15 cellular contexts compared by ENCODE assay signal in the genomic region with DNA sequence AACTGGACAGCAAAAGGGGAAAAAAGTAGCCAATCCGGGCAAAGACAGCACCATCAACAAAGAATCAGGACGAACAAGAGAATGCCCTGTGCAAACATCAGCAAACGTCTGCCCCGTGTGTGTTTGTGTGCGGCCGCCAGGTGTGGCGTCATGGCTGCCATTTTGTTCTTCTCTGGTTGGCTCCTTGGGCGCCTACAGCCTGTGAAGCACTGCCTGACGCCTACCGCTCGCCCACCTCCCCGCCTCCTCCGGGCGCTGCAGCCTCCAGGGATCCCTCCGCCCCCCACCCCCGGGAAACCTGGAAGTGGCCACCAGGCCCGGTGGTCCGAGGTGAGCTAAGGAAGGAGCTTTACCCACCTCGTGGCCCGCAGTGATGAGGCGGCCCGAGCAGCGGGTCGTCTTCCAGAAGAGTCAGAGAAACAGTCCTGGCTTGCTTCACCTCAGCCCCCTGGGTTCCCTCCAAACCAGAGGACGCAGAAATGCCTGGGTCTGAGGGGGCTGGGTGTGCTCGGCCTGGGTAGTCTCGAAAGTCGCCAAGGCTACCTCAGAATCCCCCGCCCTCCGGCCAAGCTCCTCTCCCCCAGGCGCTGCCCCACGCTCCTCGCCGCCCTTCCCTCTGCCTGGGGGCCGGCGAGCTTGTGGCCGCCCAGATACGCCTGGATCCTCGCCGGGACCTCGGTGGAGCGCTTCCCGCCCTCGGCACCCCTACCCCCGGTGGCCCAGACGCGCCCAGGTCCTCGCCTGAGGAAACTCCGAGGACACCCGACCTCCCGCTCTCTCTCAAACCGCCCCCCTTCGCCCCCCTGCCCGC.
DNase-seq lines count a peak whose midpoint lies in the region; TF ChIP-seq lines count a peak whose summit lies in the region.
"Had no signal": no experiment of that assay in that cellular context is flagged by ENCODE, and none has a peak within 500 bp of the region (broad histone marks: within the 10 kb centered on the region; RNA-seq: fewer than 3 reads in every experiment).

No MANE protein-coding gene starts in this region.

- no peak overlapping the region for H3K23ac ChIP-seq in H9 (ENCODE audit: insufficient read length, low read depth, low read length)

- no peaks in the 10 kb centered on the region; a peak in 1 of 5 replicates for H3K9me3 Mint-ChIP-seq in H9
- no peaks in the 10 kb centered on the region for H3K9me3 Mint-ChIP-seq in dendritic cell treated with granulocyte-macrophage colony-stimulating factor and Interleukin-4, amounts not matched to agents 40 ng/mL and 50 ng/mL, for 4 days
- H3K9me3 Mint-ChIP-seq: CD4-positive, alpha-beta T cell had no signal

- H4K91ac ChIP-seq in H9 (ENCODE audit: insufficient read length, low read depth, low read length), result peak overlapping the region; percentile 44

- intact Hi-C loops in dendritic cell treated with granulocyte-macrophage colony-stimulating factor and Interleukin-4, amounts not matched to agents 40 ng/mL and 50 ng/mL, for 4 days (cut with micrococcal nuclease), result loop anchor here (5.0 kb wide), 1 partner anchor 357 kb away; no protein-coding TSS in a partner anchor

- H3K18ac ChIP-seq in H9 (ENCODE audit: insufficient read length, low read depth, low read length), result no peak overlapping the region

- no peak overlapping the region for H3T11ph ChIP-seq in H9 (ENCODE audit: low read length)

- H3K27ac ChIP-seq in BLaER1 treated with 17β-estradiol and CSF1 and Interleukin-3, amounts not matched to agents 10 nM and 100 nM, result peak overlapping the region in 6 of 11 experiments; percentile 30 to 97 (median 84); a peak in 11 of 22 replicates
- no peak overlapping the region for H3K27ac ChIP-seq in H9 (ENCODE audit: insufficient read length, low read depth, low read length)
- H3K27ac ChIP-seq in osteoblast (ENCODE audit: low read depth, low read length), result peak overlapping the region; percentile 93
- H3K27ac ChIP-seq: SK-N-MC had no signal

- H3K9me3 ChIP-seq in BLaER1 treated with 17β-estradiol and CSF1 and Interleukin-3, amounts not matched to agents 10 nM and 100 nM (replicated peaks in 1 of 11), result peaks cover 0 to 22% (median 14%) of the 10 kb centered on the region in 11 experiments; a peak in 16 of 22 replicates
- no peaks in the 10 kb centered on the region for H3K9me3 ChIP-seq in H9 (ENCODE audit: control insufficient read depth, low read depth, low read length)
- H3K9me3 ChIP-seq in osteoblast (ENCODE audit: low read depth, low read length), result no peaks in the 10 kb centered on the region

- H3K36me3 ChIP-seq in BLaER1 treated with 17β-estradiol and CSF1 and Interleukin-3, amounts not matched to agents 10 nM and 100 nM, result no peaks in the 10 kb centered on the region
- H3K36me3 ChIP-seq in osteoblast (ENCODE audit: insufficient read depth, low read length), result no peaks in the 10 kb centered on the region

- H3K36me3 Mint-ChIP-seq in H9 (ENCODE audit: insufficient read depth in 1 of 3, low read depth in 3 of 3), result no peaks in the 10 kb centered on the region; a peak in 2 of 7 replicates
- H3K36me3 Mint-ChIP-seq in dendritic cell treated with granulocyte-macrophage colony-stimulating factor and Interleukin-4, amounts not matched to agents 40 ng/mL and 50 ng/mL, for 4 days (ENCODE audit: low read depth), result peaks cover 14% of the 10 kb centered on the region

- H3K23me2 ChIP-seq in H9 (ENCODE audit: insufficient read length, low read depth, low read length, poor library complexity, severe bottlenecking), result no peaks in the 10 kb centered on the region

- no peak overlapping the region for H2BK20ac ChIP-seq in H9 (ENCODE audit: low read depth, low read length, poor library complexity, severe bottlenecking)

- no peak overlapping the region for H3K56ac ChIP-seq in H9 (ENCODE audit: insufficient read length, low read depth, low read length)

- no peak overlapping the region for H3K4me3 Mint-ChIP-seq in H9
- H3K4me3 Mint-ChIP-seq in dendritic cell treated with granulocyte-macrophage colony-stimulating factor and Interleukin-4, amounts not matched to agents 40 ng/mL and 50 ng/mL, for 4 days, result no peak overlapping the region
- H3K4me3 Mint-ChIP-seq: CD4-positive, alpha-beta T cell had no signal

- no peak overlapping the region; the same call in 1 of the 2 replicates for H3K14ac ChIP-seq in H9 (ENCODE audit: insufficient read depth, low read length)

- 0 out of 7 replicates have a peak overlapping the region, but pooled peaks of 1 of the 3 experiments have one; percentile 46 for H3K27ac Mint-ChIP-seq in H9
- peak overlapping the region; percentile 94 for H3K27ac Mint-ChIP-seq in dendritic cell treated with granulocyte-macrophage colony-stimulating factor and Interleukin-4, amounts not matched to agents 40 ng/mL and 50 ng/mL, for 4 days
- H3K27ac Mint-ChIP-seq: CD4-positive, alpha-beta T cell had no signal

- no peak overlapping the region for H2BK12ac ChIP-seq in H9 (ENCODE audit: insufficient read length, low read depth, low read length)

- peak overlapping the region in 4 of 11 experiments; percentile 76 to 93 (median 84); a peak in 8 of 22 replicates for H3K4me2 ChIP-seq in BLaER1 treated with 17β-estradiol and CSF1 and Interleukin-3, amounts not matched to agents 10 nM and 100 nM
- H3K4me2 ChIP-seq in H9 (ENCODE audit: insufficient read depth, insufficient read length, low read length), result no peak overlapping the region
- no peak overlapping the region for H3K4me2 ChIP-seq in osteoblast (ENCODE audit: insufficient read depth, low read length)

- H2BK5ac ChIP-seq in H9 (ENCODE audit: insufficient read length, low read length), result no peak overlapping the region

- H2BK120ac ChIP-seq in H9 (ENCODE audit: low read depth, low read length, poor library complexity, severe bottlenecking), result no peak overlapping the region

- no peaks in the 10 kb centered on the region for H3K79me1 ChIP-seq in H9 (ENCODE audit: insufficient read depth, low read depth, low read length, poor library complexity, severe bottlenecking)

- no peak overlapping the region for H4K5ac ChIP-seq in H9 (ENCODE audit: insufficient read length, low read depth, low read length)

- no peak overlapping the region for H3K4ac ChIP-seq in H9 (ENCODE audit: low read depth, low read length)

- DNase-seq in H9 (no peak), osteoblast (ENCODE audit: insufficient read length, low spot score, missing footprints) (no peak), NOMO-1 (lab: John Stamatoyannopoulos, UW; ENCODE audit: unreplicated experiment in 2 of 2) (no peak), D341Med (ENCODE audit: low spot score) (no peak), RKO (ENCODE audit: low spot score) (no peak), NCI-H1105 treated with DMSO at 0.1 percent for 48 hours (lab: John Stamatoyannopoulos, UW) (no peak)
- DNase-seq: CD4-positive, alpha-beta T cell; DMS79 treated with DMSO at 0.1 percent for 48 hours; NCI-H1417 treated with DMSO at 0.1 percent for 48 hours; NCI-H2029; NCI-H2171; NCI-H446 had no signal

- peak overlapping the region in 1 of 11 experiments; percentile 21; a peak in 3 of 22 replicates for H3K9ac ChIP-seq in BLaER1 treated with 17β-estradiol and CSF1 and Interleukin-3, amounts not matched to agents 10 nM and 100 nM
- no peak overlapping the region for H3K9ac ChIP-seq in H9 (ENCODE audit: extremely low read depth, insufficient read length, low read length)

- no peak overlapping the region for H3K4me3 ChIP-seq in BLaER1 treated with 17β-estradiol and CSF1 and Interleukin-3, amounts not matched to agents 10 nM and 100 nM
- H3K4me3 ChIP-seq in osteoblast (ENCODE audit: insufficient read depth, low read length), result no peak overlapping the region
- H3K4me3 ChIP-seq: SK-N-MC had no signal

- H4K20me1 ChIP-seq in BLaER1 treated with 17β-estradiol and CSF1 and Interleukin-3, amounts not matched to agents 10 nM and 100 nM, result no peaks in the 10 kb centered on the region
- no peaks in the 10 kb centered on the region for H4K20me1 ChIP-seq in H9 (ENCODE audit: control insufficient read depth, insufficient read depth, insufficient read length)
- H4K20me1 ChIP-seq in osteoblast (ENCODE audit: insufficient read depth, low read length), result no peaks in the 10 kb centered on the region

- H2BK15ac ChIP-seq in H9 (ENCODE audit: low read depth, low read length), result no peak overlapping the region; the same call in 1 of the 2 replicates

- H2AK5ac ChIP-seq in H9 (ENCODE audit: insufficient read length, low read length), result no peak overlapping the region

- H3K79me2 ChIP-seq in H9 (ENCODE audit: insufficient read depth, low read length) (no peaks in the 10 kb centered on the region), osteoblast (ENCODE audit: insufficient read depth, low read length) (no peaks in the 10 kb centered on the region)

- no peaks in the 10 kb centered on the region for H3K27me3 ChIP-seq in BLaER1 treated with 17β-estradiol and CSF1 and Interleukin-3, amounts not matched to agents 10 nM and 100 nM
- H3K27me3 ChIP-seq in H9 (ENCODE audit: insufficient read depth, low read length), result no peaks in the 10 kb centered on the region
- H3K27me3 ChIP-seq in osteoblast (ENCODE audit: insufficient read depth, low read length), result no peaks in the 10 kb centered on the region

- H3K27me3 Mint-ChIP-seq in H9 (ENCODE audit: low read depth), result no peaks in the 10 kb centered on the region
- H3K27me3 Mint-ChIP-seq in dendritic cell treated with granulocyte-macrophage colony-stimulating factor and Interleukin-4, amounts not matched to agents 40 ng/mL and 50 ng/mL, for 4 days, result peaks cover 4% of the 10 kb centered on the region

- no peak overlapping the region for H4K8ac ChIP-seq in H9 (replicated peaks; ENCODE audit: insufficient read length, low read depth, low read length)

- peaks cover 14 to 98% (median 36%) of the 10 kb centered on the region in 10 experiments for H3K4me1 ChIP-seq in BLaER1 treated with 17β-estradiol and CSF1 and Interleukin-3, amounts not matched to agents 10 nM and 100 nM
- H3K4me1 ChIP-seq in H9 (ENCODE audit: insufficient read depth, low read length) (peaks cover 16% of the 10 kb centered on the region), osteoblast (ENCODE audit: insufficient read depth, low read length) (peaks cover 53% of the 10 kb centered on the region)

- TF ChIP-seq CTCF in H9 (conservative IDR thresholded peaks at IDR 0.05), result no peak
- no peak for TF ChIP-seq CTCF in osteoblast (IDR thresholded peaks at IDR 0.05; ENCODE audit: extremely low read depth, low read depth, low read length)

- H3K4me1 Mint-ChIP-seq in H9, result peaks cover 45 to 68% of the 10 kb centered on the region in 2 experiments
- H3K4me1 Mint-ChIP-seq in dendritic cell treated with granulocyte-macrophage colony-stimulating factor and Interleukin-4, amounts not matched to agents 40 ng/mL and 50 ng/mL, for 4 days (ENCODE audit: low read depth), result peaks cover 80% of the 10 kb centered on the region

- H2AFZ ChIP-seq in H9 (ENCODE audit: low read length), result no peak overlapping the region
- no peak overlapping the region for H2AFZ ChIP-seq in osteoblast (ENCODE audit: low read length)

- WGBS in H9 (ENCODE audit: extremely low coverage, insufficient read length, low lambda C conversion rate), result no CpG with 5 or more reads among the region's 54 CpGs
